Comparison of ENCODE assay signal across 8 cellular contexts in the genomic region with DNA sequence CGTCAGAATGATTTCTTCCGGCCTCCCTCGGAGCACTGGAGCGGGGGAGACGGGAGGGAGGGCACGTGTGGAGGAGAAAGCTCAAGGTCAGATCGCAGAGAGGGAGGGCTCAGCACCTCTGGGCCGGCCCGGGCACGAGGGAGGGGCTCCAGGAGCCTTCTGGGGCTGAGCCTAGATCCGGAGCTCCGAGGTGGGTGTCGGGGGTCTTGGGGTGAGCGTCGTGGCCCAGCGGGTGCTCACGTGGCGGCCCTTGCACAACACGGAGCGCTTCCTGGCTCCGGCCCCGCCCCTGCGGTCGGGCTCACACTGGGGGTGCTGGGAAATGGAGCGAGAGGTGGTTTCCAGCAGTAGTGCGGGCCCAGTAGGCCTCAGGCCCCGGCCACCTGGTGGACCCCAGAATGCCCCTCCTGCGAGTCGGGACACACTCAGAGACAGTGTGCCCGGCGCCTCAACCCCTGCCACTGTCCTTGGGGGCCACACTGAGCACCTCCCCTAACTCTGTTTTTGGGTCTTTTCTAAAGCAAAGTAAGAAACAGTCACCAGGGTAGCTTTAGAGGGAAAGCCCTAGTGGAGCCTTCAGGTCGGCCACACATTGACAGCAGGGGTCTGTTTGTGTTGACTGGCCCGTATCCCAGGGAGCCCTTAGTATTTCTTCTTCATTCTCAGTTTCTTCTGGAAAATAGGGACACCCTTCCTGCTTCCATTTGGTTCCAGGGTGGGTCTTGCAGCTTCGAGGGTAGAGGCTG. TPM values are rescaled to one million over a fixed set of nuclear protein-coding genes. Genes with fewer than 3 reads are reported as not detected.
A peak's percentile ranks its signal among the peaks of the same experiment; 100 is the strongest.
DNase-seq lines count a peak whose midpoint lies in the region; ATAC-seq and TF ChIP-seq lines count a peak whose summit lies in the region.

No MANE protein-coding gene starts in this region.

- peak; percentile 85 for ATAC-seq in GM21717 (IDR thresholded peaks at IDR 0.05; ENCODE audit: unreplicated experiment)
- peak; percentile 71 for ATAC-seq in left lung

- DNase-seq in GM10248 (ENCODE audit: extremely low spot score) (peak; percentile 82), KBM-7 (peak; percentile 74), cerebellum (ENCODE audit: low spot score) (peak; percentile 33), left lung (peak; percentile 86 to 96), NCI-H1694 treated with DMSO at 0.1 percent for 48 hours (lab: John Stamatoyannopoulos, UW) (no peak)
- DNase-seq in activated CD4-positive, CD25-positive, alpha-beta regulatory T cell treated with anti-CD3 and anti-CD28 coated beads, Interleukin-2, amount 50 U/mL, for 16 hours (ENCODE audit: low read depth, low spot score) = peak; percentile 50
- DNase-seq in stimulated activated CD4-positive, alpha-beta T cell treated with anti-CD3 and anti-CD28 coated beads, Interleukin-4, amount 100 ng/mL, for 1 hour = peak; percentile 80

- H3K4me3 ChIP-seq in left lung = peak overlapping the region; percentile 94

- in situ Hi-C loops in KBM-7 (cut with MboI; ENCODE audit: low pct_unique_long_range_greater_than_20kb, low sequenced_read_pairs) = no loop called here

- POLR2A ChIA-PET in GM10248 (lab: Yijun Ruan, JAX) = interaction anchor here (0.6 to 1.4 kb wide), 4 partner anchors 10 to 62 kb away, joined by 3 to 5 read pairs (median 4); no protein-coding TSS in a partner anchor

- no peak for TF ChIP-seq CTCF in GM10248 (IDR thresholded peaks at IDR 0.05; ENCODE audit: control extremely low read depth, extremely low read depth, low read depth, missing control alignments)
- no peak for TF ChIP-seq CTCF in left lung (IDR thresholded peaks at IDR 0.05)

- H3K36me3 ChIP-seq in left lung = peaks cover 0 to 44% of the 10 kb centered on the region in 2 donors

- H3K27ac ChIP-seq in left lung = peak overlapping the region; percentile 85 to 97

- intact Hi-C loops in left lung (cut with DNase I) = no loop called here

- no peaks in the 10 kb centered on the region for H3K9me3 ChIP-seq in left lung

- H3K4me1 ChIP-seq in left lung = peaks cover 10 to 76% of the 10 kb centered on the region in 2 donors

- CTCF ChIA-PET in GM10248 (lab: Yijun Ruan, JAX) = interaction anchor here (0.8 to 2.6 kb wide), 14 partner anchors 9 to 380 kb away, joined by 3 to 12 read pairs (median 5); no protein-coding TSS in a partner anchor

- H3K27me3 ChIP-seq in left lung = no peaks in the 10 kb centered on the region

RNA-seq across cellular contexts. Expression of gene PPIF, which starts 0.8 kb away (rescaled TPM):
- total RNA-seq in cerebellum (10.9 TPM), left lung (10 to 100 TPM; 32.9 to 75.6 TPM)
